Comparison of ENCODE assay signal across 22 cellular contexts in genomic region chr6:34057790-34058189, GRCh38.
A peak's percentile ranks its signal among the peaks of the same experiment; 100 is the strongest.
DNase-seq lines count a peak whose midpoint lies in the region; ATAC-seq and TF ChIP-seq lines count a peak whose summit lies in the region.
"Had no signal": no experiment of that assay in that cellular context is flagged by ENCODE, and none has a peak within 500 bp of the region (broad histone marks: within the 10 kb centered on the region; RNA-seq: fewer than 3 reads in every experiment).

No MANE protein-coding gene starts in this region.

- H3K4me1 ChIP-seq in CD4-positive, CD25-positive, alpha-beta regulatory T cell (ENCODE audit: control insufficient read depth, insufficient read depth, low read length, poor library complexity, severe bottlenecking): no peaks in the 10 kb centered on the region
- H3K4me1 ChIP-seq in neuronal stem cell (ENCODE audit: control insufficient read depth in 2 of 2, insufficient read depth in 1 of 2, low read depth in 1 of 2, low read length in 2 of 2) (peaks cover 0 to 14% of the 10 kb centered on the region in 2 donors), uterus (no peaks in the 10 kb centered on the region)

- H3K27me3 Mint-ChIP-seq in activated CD8-positive, alpha-beta T cell treated with anti-CD3 and anti-CD28 coated beads for 36 hours: no peaks in the 10 kb centered on the region
- H3K27me3 Mint-ChIP-seq in activated CD8-positive, alpha-beta T cell treated with anti-CD3 and anti-CD28 coated beads, Interleukin-2, amount 10 ng/mL, durations not matched to agents 7 days and 5 days (ENCODE audit: low read depth): peaks cover 13% of the 10 kb centered on the region
- peaks cover 9% of the 10 kb centered on the region for H3K27me3 Mint-ChIP-seq in CD4-positive, CD25-positive, alpha-beta regulatory T cell
- peaks cover 3% of the 10 kb centered on the region for H3K27me3 Mint-ChIP-seq in activated T-helper 17 cell treated with anti-CD3 and anti-CD28 coated beads, Interleukin-2, amount 50 U/mL, for 72 hours

- H2BK5ac ChIP-seq in neuronal stem cell (ENCODE audit: low read length): peak overlapping the region; percentile 44

- H3K27ac Mint-ChIP-seq in activated CD8-positive, alpha-beta T cell treated with anti-CD3 and anti-CD28 coated beads for 36 hours: no peak overlapping the region
- H3K27ac Mint-ChIP-seq in activated CD8-positive, alpha-beta T cell treated with anti-CD3 and anti-CD28 coated beads, Interleukin-2, amount 10 ng/mL, durations not matched to agents 7 days and 5 days: no peak overlapping the region
- peak overlapping the region in 2 of 3 donors; percentile 15 to 48 for H3K27ac Mint-ChIP-seq in CD4-positive, CD25-positive, alpha-beta regulatory T cell
- no peak overlapping the region for H3K27ac Mint-ChIP-seq in activated T-helper 17 cell treated with anti-CD3 and anti-CD28 coated beads, Interleukin-2, amount 50 U/mL, for 72 hours
- H3K27ac Mint-ChIP-seq: CD8-positive, alpha-beta memory T cell had no signal

- H3K4me3 ChIP-seq in CD4-positive, CD25-positive, alpha-beta regulatory T cell (ENCODE audit: low read depth, low read length): no peak overlapping the region
- H3K4me3 ChIP-seq in neuronal stem cell (ENCODE audit: low read length in 2 of 2) (no peak overlapping the region), uterus (no peak overlapping the region)
- H3K4me3 ChIP-seq: SK-N-MC had no signal

- peak; percentile 12 for DNase-seq in activated CD8-positive, alpha-beta T cell treated with anti-CD3 and anti-CD28 coated beads for 36 hours
- DNase-seq in activated CD8-positive, alpha-beta T cell treated with anti-CD3 and anti-CD28 coated beads, Interleukin-2, amount 10 ng/mL, durations not matched to agents 7 days and 5 days: no peak
- no peak for DNase-seq in CD4-positive, CD25-positive, alpha-beta regulatory T cell
- DNase-seq in neuronal stem cell (ENCODE audit: low spot score): no peak
- no peak for DNase-seq in activated effector memory CD4-positive, alpha-beta T cell treated with Interleukin-2 at 50 U/mL for 16 hours
- DNase-seq in GF-D8 (lab: John Stamatoyannopoulos, UW): no peak
- DNase-seq in uterus: no peak
- DNase-seq: AML-193; Calu3; CD8-positive, alpha-beta memory T cell; DMS153; DND-41; Karpas-422; NCI-H1092 treated with DMSO at 0.1 percent for 48 hours; NCI-H1436; NCI-H187 treated with DMSO at 0.1 percent for 48 hours; NCI-H748 treated with DMSO at 0.1 percent for 48 hours; SIG-M5 had no signal

- TF ChIP-seq POLR2A in uterus (IDR thresholded peaks at IDR 0.05): no peak

- ATAC-seq in activated CD8-positive, alpha-beta T cell treated with anti-CD3 and anti-CD28 coated beads for 36 hours: peak; percentile 34
- no peak for ATAC-seq in activated CD8-positive, alpha-beta T cell treated with anti-CD3 and anti-CD28 coated beads, Interleukin-2, amount 10 ng/mL, durations not matched to agents 7 days and 5 days
- ATAC-seq in CD4-positive, CD25-positive, alpha-beta regulatory T cell (ENCODE audit: low read depth in 2 of 2): no peak
- peak; percentile 62 for ATAC-seq in activated T-helper 17 cell treated with anti-CD3 and anti-CD28 coated beads, Interleukin-2, amount 50 U/mL, for 72 hours (replicated peaks)
- ATAC-seq: HepG2 had no signal

- 100% methylated on average over 1 of the region's 6 CpGs; no CpG with 5 or more reads in 1 of the 2 donors for WGBS in neuronal stem cell (ENCODE audit: extremely low coverage in 2 of 2, insufficient read length in 2 of 2, insufficient replicate concordance in 1 of 2), 2 donors

- H3K27ac ChIP-seq in CD4-positive, CD25-positive, alpha-beta regulatory T cell (ENCODE audit: insufficient read depth, low read length, poor library complexity, severe bottlenecking): no peak overlapping the region
- H3K27ac ChIP-seq in neuronal stem cell (replicated peaks; ENCODE audit: low read length) (no peak overlapping the region), uterus (no peak overlapping the region)
- H3K27ac ChIP-seq: C4-2B, SK-N-MC had no signal

- no peak overlapping the region for H3K4me2 ChIP-seq in neuronal stem cell (ENCODE audit: insufficient read depth, low read length, poor library complexity, severe bottlenecking)

- H3K9ac ChIP-seq in neuronal stem cell (ENCODE audit: low read depth, low read length, poor library complexity): no peak overlapping the region

- H4K91ac ChIP-seq in neuronal stem cell (ENCODE audit: low read depth, low read length, poor library complexity): no peak overlapping the region

- no peak overlapping the region for H3K14ac ChIP-seq in neuronal stem cell (ENCODE audit: low read length)

- H2AFZ ChIP-seq in neuronal stem cell (ENCODE audit: low read length): no peak overlapping the region

- no peak overlapping the region for H4K8ac ChIP-seq in neuronal stem cell (ENCODE audit: low read depth, low read length)

- H3K9me3 ChIP-seq in CD4-positive, CD25-positive, alpha-beta regulatory T cell (ENCODE audit: control insufficient read depth in 2 of 2, low read length in 2 of 2): no peaks in the 10 kb centered on the region
- no peaks in the 10 kb centered on the region for H3K9me3 ChIP-seq in neuronal stem cell (replicated peaks in 1 of 2; ENCODE audit: control insufficient read depth in 2 of 2, insufficient read depth in 1 of 2, low read depth in 1 of 2, low read length in 2 of 2)
- no peaks in the 10 kb centered on the region for H3K9me3 ChIP-seq in uterus

- H3K23ac ChIP-seq in neuronal stem cell (ENCODE audit: low read depth, low read length, poor library complexity): no peak overlapping the region

- POLR2A ChIA-PET in activated CD8-positive, alpha-beta T cell treated with anti-CD3 and anti-CD28 coated beads for 36 hours (lab: Charles Lee): no interaction called here
- POLR2A ChIA-PET in activated CD8-positive, alpha-beta T cell treated with anti-CD3 and anti-CD28 coated beads, Interleukin-2, amount 10 ng/mL, durations not matched to agents 7 days and 5 days (lab: Charles Lee): no interaction called here

- H3K36me3 Mint-ChIP-seq in activated CD8-positive, alpha-beta T cell treated with anti-CD3 and anti-CD28 coated beads for 36 hours (ENCODE audit: low read depth): no peaks in the 10 kb centered on the region
- no peaks in the 10 kb centered on the region for H3K36me3 Mint-ChIP-seq in activated CD8-positive, alpha-beta T cell treated with anti-CD3 and anti-CD28 coated beads, Interleukin-2, amount 10 ng/mL, durations not matched to agents 7 days and 5 days (ENCODE audit: low read depth)
- H3K36me3 Mint-ChIP-seq in CD4-positive, CD25-positive, alpha-beta regulatory T cell: no peaks in the 10 kb centered on the region
- no peaks in the 10 kb centered on the region for H3K36me3 Mint-ChIP-seq in activated T-helper 17 cell treated with anti-CD3 and anti-CD28 coated beads, Interleukin-2, amount 50 U/mL, for 72 hours (ENCODE audit: low read depth)
- H3K36me3 Mint-ChIP-seq: CD8-positive, alpha-beta memory T cell had no signal

- no peaks in the 10 kb centered on the region for H3K9me3 Mint-ChIP-seq in activated CD8-positive, alpha-beta T cell treated with anti-CD3 and anti-CD28 coated beads for 36 hours
- no peaks in the 10 kb centered on the region for H3K9me3 Mint-ChIP-seq in activated CD8-positive, alpha-beta T cell treated with anti-CD3 and anti-CD28 coated beads, Interleukin-2, amount 10 ng/mL, durations not matched to agents 7 days and 5 days (ENCODE audit: insufficient read depth)
- H3K9me3 Mint-ChIP-seq in CD4-positive, CD25-positive, alpha-beta regulatory T cell: peaks cover 0 to 3% (median 0%) of the 10 kb centered on the region in 7 donors
- H3K9me3 Mint-ChIP-seq in activated T-helper 17 cell treated with anti-CD3 and anti-CD28 coated beads, Interleukin-2, amount 50 U/mL, for 72 hours: no peaks in the 10 kb centered on the region
- H3K9me3 Mint-ChIP-seq: CD8-positive, alpha-beta memory T cell had no signal

- H3K27me3 ChIP-seq in CD4-positive, CD25-positive, alpha-beta regulatory T cell (ENCODE audit: control insufficient read depth, insufficient read depth, low read length): no peaks in the 10 kb centered on the region
- H3K27me3 ChIP-seq in neuronal stem cell (ENCODE audit: control insufficient read depth in 3 of 3, insufficient read depth in 3 of 3, low read depth in 1 of 3, low read length in 3 of 3) (peaks cover 0 to 28% (median 0%) of the 10 kb centered on the region in 3 experiments), uterus (no peaks in the 10 kb centered on the region)

- intact Hi-C loops in activated CD8-positive, alpha-beta T cell treated with anti-CD3 and anti-CD28 coated beads for 36 hours (cut with micrococcal nuclease): no loop called here
- intact Hi-C loops in uterus (cut with DNase I; ENCODE audit: low total_unique reads): no loop called here

- H3K4ac ChIP-seq in neuronal stem cell (ENCODE audit: low read length): no peak overlapping the region

- peak overlapping the region; percentile 6 for H2BK12ac ChIP-seq in neuronal stem cell (ENCODE audit: low read length)

- no peaks in the 10 kb centered on the region for H3K4me1 Mint-ChIP-seq in activated CD8-positive, alpha-beta T cell treated with anti-CD3 and anti-CD28 coated beads for 36 hours (ENCODE audit: low read depth)
- no peaks in the 10 kb centered on the region for H3K4me1 Mint-ChIP-seq in activated CD8-positive, alpha-beta T cell treated with anti-CD3 and anti-CD28 coated beads, Interleukin-2, amount 10 ng/mL, durations not matched to agents 7 days and 5 days (ENCODE audit: low read depth)
- H3K4me1 Mint-ChIP-seq in CD4-positive, CD25-positive, alpha-beta regulatory T cell: peaks cover 0 to 5% (median 0%) of the 10 kb centered on the region in 4 donors
- no peaks in the 10 kb centered on the region for H3K4me1 Mint-ChIP-seq in activated T-helper 17 cell treated with anti-CD3 and anti-CD28 coated beads, Interleukin-2, amount 50 U/mL, for 72 hours

- CTCF ChIA-PET in activated CD8-positive, alpha-beta T cell treated with anti-CD3 and anti-CD28 coated beads for 36 hours (lab: Charles Lee): interaction anchor here (1.1 kb wide), 1 partner anchor 189 kb away, joined by 3 read pairs; no protein-coding TSS in a partner anchor
- CTCF ChIA-PET in activated CD8-positive, alpha-beta T cell treated with anti-CD3 and anti-CD28 coated beads, Interleukin-2, amount 10 ng/mL, durations not matched to agents 7 days and 5 days (lab: Charles Lee): no interaction called here

- peak overlapping the region; percentile 75 for H3K18ac ChIP-seq in neuronal stem cell (ENCODE audit: low read length)

- no peak for TF ChIP-seq CTCF in activated CD8-positive, alpha-beta T cell treated with anti-CD3 and anti-CD28 coated beads for 36 hours (IDR thresholded peaks at IDR 0.05)
- no peak for TF ChIP-seq CTCF in uterus (IDR thresholded peaks at IDR 0.05)

- H3K36me3 ChIP-seq in CD4-positive, CD25-positive, alpha-beta regulatory T cell (ENCODE audit: control insufficient read depth, insufficient read depth, low read length): no peaks in the 10 kb centered on the region
- H3K36me3 ChIP-seq in neuronal stem cell (replicated peaks in 1 of 2; ENCODE audit: control insufficient read depth in 2 of 2, insufficient read depth in 2 of 2, low read length in 2 of 2): no peaks in the 10 kb centered on the region
- H3K36me3 ChIP-seq in uterus: no peaks in the 10 kb centered on the region

- peak overlapping the region; percentile 95 for H2AK5ac ChIP-seq in neuronal stem cell (ENCODE audit: low read depth, low read length)

- peak overlapping the region; percentile 5 for H2BK15ac ChIP-seq in neuronal stem cell (ENCODE audit: low read length)

- H3K79me1 ChIP-seq in neuronal stem cell (ENCODE audit: low read depth, low read length): no peaks in the 10 kb centered on the region

- H3K4me3 Mint-ChIP-seq in activated CD8-positive, alpha-beta T cell treated with anti-CD3 and anti-CD28 coated beads for 36 hours: no peak overlapping the region
- no peak overlapping the region for H3K4me3 Mint-ChIP-seq in activated CD8-positive, alpha-beta T cell treated with anti-CD3 and anti-CD28 coated beads, Interleukin-2, amount 10 ng/mL, durations not matched to agents 7 days and 5 days
- no peak overlapping the region for H3K4me3 Mint-ChIP-seq in CD4-positive, CD25-positive, alpha-beta regulatory T cell
- no peak overlapping the region for H3K4me3 Mint-ChIP-seq in activated T-helper 17 cell treated with anti-CD3 and anti-CD28 coated beads, Interleukin-2, amount 50 U/mL, for 72 hours
- H3K4me3 Mint-ChIP-seq: CD8-positive, alpha-beta memory T cell had no signal

- no peak overlapping the region for H2BK120ac ChIP-seq in neuronal stem cell (ENCODE audit: low read depth, low read length)

Comparison
In these comparisons a context has a peak if more than half of its experiments do, and no peak if none do; other contexts are left out.
1. ATAC-seq: peak in activated CD8-positive, alpha-beta T cell treated with anti-CD3 and anti-CD28 coated beads for 36 hours (single experiment) and activated T-helper 17 cell treated with anti-CD3 and anti-CD28 coated beads, Interleukin-2, amount 50 U/mL, for 72 hours (single experiment); none in activated CD8-positive, alpha-beta T cell treated with anti-CD3 and anti-CD28 coated beads, Interleukin-2, amount 10 ng/mL, durations not matched to agents 7 days and 5 days (single experiment) and CD4-positive, CD25-positive, alpha-beta regulatory T cell (0 of 2).
2. H3K27ac Mint-ChIP-seq: peak in CD4-positive, CD25-positive, alpha-beta regulatory T cell (2 of 3); none in activated CD8-positive, alpha-beta T cell treated with anti-CD3 and anti-CD28 coated beads for 36 hours (single experiment), activated CD8-positive, alpha-beta T cell treated with anti-CD3 and anti-CD28 coated beads, Interleukin-2, amount 10 ng/mL, durations not matched to agents 7 days and 5 days (single experiment) and activated T-helper 17 cell treated with anti-CD3 and anti-CD28 coated beads, Interleukin-2, amount 50 U/mL, for 72 hours (single experiment).